In genomic region chr12:111685811-111686573, GRCh38 we compare ENCODE assay signal across 1 cellular context.
TF ChIP-seq lines count a peak whose summit lies in the region.

TSS of gene ACAD10 (plus strand) at chr12:111686053. CDS start at chr12:111692710, 6,657 bp downstream.
TSS of gene BRAP (minus strand) at chr12:111685956. CDS start at chr12:111685792, 164 bp downstream.

TF ChIP-seq in HEK293, 187 proteins besides CTCF, POLR2A, EP300 and RAD21 (continued from another document and continues in another):
- peak; percentile 25; the same call in 1 of the 2 replicates for TF ChIP-seq INSM2 (tag by site-specific recombination; IDR thresholded peaks at IDR 0.05)
- no peak for TF ChIP-seq KLF9 (tag by site-specific recombination; IDR thresholded peaks at IDR 0.05; ENCODE audit: low read depth)
- TF ChIP-seq SP3 (tag by site-specific recombination; IDR thresholded peaks at IDR 0.05): 0 out of 2 replicates have a peak, but pooled peaks have one; percentile 27
- peak; percentile 68; the same call in 1 of the 2 replicates for TF ChIP-seq TRIM28 (IDR thresholded peaks at IDR 0.05; ENCODE audit: borderline replicate concordance, low read length)
- TF ChIP-seq ZNF76 (tag by site-specific recombination; IDR thresholded peaks at IDR 0.05; ENCODE audit: borderline replicate concordance, low read depth): 0 out of 2 replicates have a peak, but pooled peaks have one; percentile 17
- no peak for TF ChIP-seq ZFP41 (tag by site-specific recombination; IDR thresholded peaks at IDR 0.05; ENCODE audit: borderline replicate concordance)
- peak; percentile 68 for TF ChIP-seq GLIS2 (tag by site-specific recombination; IDR thresholded peaks at IDR 0.05)
- peak; percentile 79 for TF ChIP-seq ZNF600 (tag by site-specific recombination; IDR thresholded peaks at IDR 0.05)
- TF ChIP-seq ZNF768 (tag by site-specific recombination; IDR thresholded peaks at IDR 0.05): peak; percentile 47; the same call in 1 of the 2 replicates
- peak; percentile 47; the same call in 1 of the 2 replicates for TF ChIP-seq ZNF610 (tag by site-specific recombination; IDR thresholded peaks at IDR 0.05; ENCODE audit: borderline replicate concordance)
- TF ChIP-seq ZNF2 (tag by site-specific recombination; IDR thresholded peaks at IDR 0.05): peak; percentile 85
- peak; percentile 43 for TF ChIP-seq ZBTB26 (tag by site-specific recombination; optimal IDR thresholded peaks at IDR 0.05)
- TF ChIP-seq ZNF121 (tag by site-specific recombination; IDR thresholded peaks at IDR 0.05): peak; percentile 55; the same call in 1 of the 2 replicates
- no peak for TF ChIP-seq ZNF704 (tag by site-specific recombination; IDR thresholded peaks at IDR 0.05)
- TF ChIP-seq PRDM10 (tag by site-specific recombination; IDR thresholded peaks at IDR 0.05): peak; percentile 70
- TF ChIP-seq KLF8 (tag by site-specific recombination; IDR thresholded peaks at IDR 0.05): 0 out of 2 replicates have a peak, but pooled peaks have one; percentile 18
- TF ChIP-seq ZNF843 (tag by site-specific recombination; IDR thresholded peaks at IDR 0.05): 0 out of 2 replicates have a peak, but pooled peaks have one; percentile 20
- TF ChIP-seq ZNF660 (tag by site-specific recombination; IDR thresholded peaks at IDR 0.05): peak; percentile 25
- TF ChIP-seq ZNF335 (tag by site-specific recombination; conservative IDR thresholded peaks at IDR 0.05): peak; percentile 78
- TF ChIP-seq YY2 (tag by site-specific recombination; IDR thresholded peaks at IDR 0.05): 0 out of 2 replicates have a peak, but pooled peaks have one; percentile 13
- TF ChIP-seq ZFP69B (tag by site-specific recombination; IDR thresholded peaks at IDR 0.05): no peak
- peak; percentile 64 for TF ChIP-seq ZBTB8A (tag by site-specific recombination; IDR thresholded peaks at IDR 0.05)
- peak; percentile 85 for TF ChIP-seq SP7 (tag by site-specific recombination; IDR thresholded peaks at IDR 0.05)
- TF ChIP-seq ZBTB48 (tag by site-specific recombination; IDR thresholded peaks at IDR 0.05): peak; percentile 66; the same call in 1 of the 2 replicates
- peak; percentile 76 for TF ChIP-seq ZNF518A (tag by site-specific recombination; conservative IDR thresholded peaks at IDR 0.05; ENCODE audit: low read depth)
- peak; percentile 38; the same call in 1 of the 2 replicates for TF ChIP-seq ZBTB21 (tag by site-specific recombination; IDR thresholded peaks at IDR 0.05)
- no peak for TF ChIP-seq ZNF837 (tag by site-specific recombination; IDR thresholded peaks at IDR 0.05)
- TF ChIP-seq GFI1B (tag by site-specific recombination; IDR thresholded peaks at IDR 0.05): no peak
- TF ChIP-seq GLIS1 (tag by site-specific recombination; IDR thresholded peaks at IDR 0.05): peak; percentile 51; the same call in 1 of the 2 replicates
- TF ChIP-seq ZNF24 (tag by site-specific recombination; IDR thresholded peaks at IDR 0.05): no peak; the same call in 1 of the 2 replicates
- TF ChIP-seq ZBTB11 (tag by site-specific recombination; conservative IDR thresholded peaks at IDR 0.05; ENCODE audit: low read depth): peak; percentile 90
- TF ChIP-seq WT1 (tag by site-specific recombination; IDR thresholded peaks at IDR 0.05): peak; percentile 42; the same call in 1 of the 2 replicates
- TF ChIP-seq KLF1 (tag by site-specific recombination; IDR thresholded peaks at IDR 0.05): no peak
- TF ChIP-seq ZNF449 (tag by site-specific recombination; IDR thresholded peaks at IDR 0.05): peak; percentile 73
- peak; percentile 80 for TF ChIP-seq ZNF341 (tag by site-specific recombination; IDR thresholded peaks at IDR 0.05; ENCODE audit: low read depth)
- no peak for TF ChIP-seq ZNF670 (tag by site-specific recombination; IDR thresholded peaks at IDR 0.05; ENCODE audit: low read depth)
- TF ChIP-seq ZNF501 (tag by site-specific recombination; IDR thresholded peaks at IDR 0.05): peak; percentile 79
- 0 out of 2 replicates have a peak, but pooled peaks have one; percentile 29 for TF ChIP-seq ZSCAN5A (tag by site-specific recombination; IDR thresholded peaks at IDR 0.05)
- peak; percentile 92 for TF ChIP-seq ZNF580 (tag by site-specific recombination; IDR thresholded peaks at IDR 0.05)
- TF ChIP-seq ZNF510 (tag by site-specific recombination; IDR thresholded peaks at IDR 0.05; ENCODE audit: insufficient replicate concordance): no peak
- TF ChIP-seq ZNF155 (tag by site-specific recombination; IDR thresholded peaks at IDR 0.05): no peak
